In genomic region chr10:71696635-71697326, GRCh38 we compare ENCODE assay signal across 8 cellular contexts. TPM values are rescaled to one million over a fixed set of nuclear protein-coding genes. Genes with fewer than 3 reads are reported as not detected.
A peak's percentile ranks its signal among the peaks of the same experiment; 100 is the strongest.
DNase-seq lines count a peak whose midpoint lies in the region; ATAC-seq and TF ChIP-seq lines count a peak whose summit lies in the region.

No MANE protein-coding gene starts in this region.

- no peak overlapping the region for H2BK120ac ChIP-seq in neuronal stem cell (ENCODE audit: low read depth, low read length)

- no peak overlapping the region for H3K23ac ChIP-seq in neuronal stem cell (ENCODE audit: low read depth, low read length, poor library complexity)

- H3K18ac ChIP-seq in neuronal stem cell (ENCODE audit: low read length): peak overlapping the region; percentile 65

- H3K36me3 ChIP-seq in neuronal stem cell (replicated peaks in 1 of 2; ENCODE audit: control insufficient read depth in 2 of 2, insufficient read depth in 2 of 2, low read length in 2 of 2) (no peaks in the 10 kb centered on the region), tibial artery (no peaks in the 10 kb centered on the region)

- peaks cover 51% of the 10 kb centered on the region for H3K4me1 Mint-ChIP-seq in activated CD8-positive, alpha-beta memory T cell treated with anti-CD3 and anti-CD28 coated beads, Interleukin-2, amount 10 ng/mL, durations not matched to agents 7 days and 5 days

- CTCF ChIA-PET in activated CD8-positive, alpha-beta memory T cell treated with anti-CD3 and anti-CD28 coated beads, Interleukin-2, amount 10 ng/mL, durations not matched to agents 7 days and 5 days (lab: Charles Lee): interaction anchor here (0.6 to 11.3 kb wide), 30 partner anchors 9 to 383 kb away, joined by 3 to 235 read pairs (median 4); partner anchors contain the start of genes C10orf105, PSAP, SLC29A3 and VSIR

- no peak overlapping the region for H2AFZ ChIP-seq in neuronal stem cell (ENCODE audit: low read length)

- no peak overlapping the region for H3K4me3 ChIP-seq in neuronal stem cell (ENCODE audit: low read length in 2 of 2)
- H3K4me3 ChIP-seq in tibial artery: no peak overlapping the region

- H3K9me3 ChIP-seq in neuronal stem cell (replicated peaks in 1 of 2; ENCODE audit: control insufficient read depth in 2 of 2, insufficient read depth in 1 of 2, low read depth in 1 of 2, low read length in 2 of 2) (no peaks in the 10 kb centered on the region), tibial artery (no peaks in the 10 kb centered on the region)

- H4K8ac ChIP-seq in neuronal stem cell (ENCODE audit: low read depth, low read length): no peak overlapping the region

- no peak overlapping the region for H3K27ac ChIP-seq in neuronal stem cell (replicated peaks; ENCODE audit: low read length)
- H3K27ac ChIP-seq in tibial artery: no peak overlapping the region

- peak overlapping the region; percentile 99 for H2BK12ac ChIP-seq in neuronal stem cell (ENCODE audit: low read length)

- no peaks in the 10 kb centered on the region for H3K79me1 ChIP-seq in neuronal stem cell (ENCODE audit: low read depth, low read length)

- H3K27me3 ChIP-seq in neuronal stem cell (ENCODE audit: control insufficient read depth in 3 of 3, insufficient read depth in 3 of 3, low read depth in 1 of 3, low read length in 3 of 3) (peaks cover 0 to 3% (median 0%) of the 10 kb centered on the region in 3 experiments), tibial artery (peaks cover 0 to 9% of the 10 kb centered on the region in 2 donors)

- H3K27me3 Mint-ChIP-seq in activated CD8-positive, alpha-beta memory T cell treated with anti-CD3 and anti-CD28 coated beads, Interleukin-2, amount 10 ng/mL, durations not matched to agents 7 days and 5 days: peaks cover 8% of the 10 kb centered on the region

- peak; percentile 62 to 77 for TF ChIP-seq CTCF in tibial artery (IDR thresholded peaks at IDR 0.05)

- H3K9ac ChIP-seq in neuronal stem cell (ENCODE audit: low read depth, low read length, poor library complexity): no peak overlapping the region

- no CpG with 5 or more reads among the region's 10 CpGs for WGBS in neuronal stem cell (ENCODE audit: extremely low coverage in 2 of 2, insufficient read length in 2 of 2, insufficient replicate concordance in 1 of 2), 2 donors

- no peak overlapping the region for H2BK5ac ChIP-seq in neuronal stem cell (ENCODE audit: low read length)

- H3K4me2 ChIP-seq in neuronal stem cell (ENCODE audit: insufficient read depth, low read length, poor library complexity, severe bottlenecking): no peak overlapping the region

- H3K4me3 Mint-ChIP-seq in activated CD8-positive, alpha-beta memory T cell treated with anti-CD3 and anti-CD28 coated beads, Interleukin-2, amount 10 ng/mL, durations not matched to agents 7 days and 5 days: no peak overlapping the region

- peak; percentile 29 for DNase-seq in NCI-H345 (lab: John Stamatoyannopoulos, UW)
- DNase-seq in NCI-H345 treated with DMSO at 0.1 percent for 48 hours (lab: John Stamatoyannopoulos, UW; ENCODE audit: unreplicated experiment): no peak
- peak; percentile 47 for DNase-seq in NCI-H69 (lab: John Stamatoyannopoulos, UW)
- DNase-seq in activated CD8-positive, alpha-beta memory T cell treated with anti-CD3 and anti-CD28 coated beads, Interleukin-2, amount 10 ng/mL, durations not matched to agents 7 days and 5 days: peak; percentile 75
- peak; percentile 67 for DNase-seq in neuronal stem cell (ENCODE audit: low spot score)
- DNase-seq in tibial artery: peak in 1 of 2 donors; percentile 48
- no peak for DNase-seq in NCI-H1105 treated with DMSO at 0.1 percent for 48 hours (lab: John Stamatoyannopoulos, UW)

- H4K91ac ChIP-seq in neuronal stem cell (ENCODE audit: low read depth, low read length, poor library complexity): no peak overlapping the region

- H2AK5ac ChIP-seq in neuronal stem cell (ENCODE audit: low read depth, low read length): no peak overlapping the region

- intact Hi-C loops in tibial artery (cut with DNase I; ENCODE audit: low total_unique reads): loop anchor here (10.0 kb wide), 1 partner anchor 382 kb away; the partner anchor contains the start of gene SLC29A3

- peak; percentile 66 for ATAC-seq in activated CD8-positive, alpha-beta memory T cell treated with anti-CD3 and anti-CD28 coated beads, Interleukin-2, amount 10 ng/mL, durations not matched to agents 7 days and 5 days
- peak; percentile 66 for ATAC-seq in esophagus mucosa

- no peak overlapping the region for H3K27ac Mint-ChIP-seq in activated CD8-positive, alpha-beta memory T cell treated with anti-CD3 and anti-CD28 coated beads, Interleukin-2, amount 10 ng/mL, durations not matched to agents 7 days and 5 days

- peak overlapping the region; percentile 64 for H3K14ac ChIP-seq in neuronal stem cell (ENCODE audit: low read length)

- H3K4me1 ChIP-seq in neuronal stem cell (ENCODE audit: control insufficient read depth in 2 of 2, insufficient read depth in 1 of 2, low read depth in 1 of 2, low read length in 2 of 2): peaks cover 0 to 12% of the 10 kb centered on the region in 2 donors
- no peaks in the 10 kb centered on the region for H3K4me1 ChIP-seq in tibial artery

- H3K4ac ChIP-seq in neuronal stem cell (ENCODE audit: low read length): no peak overlapping the region

- no peaks in the 10 kb centered on the region for H3K9me3 Mint-ChIP-seq in activated CD8-positive, alpha-beta memory T cell treated with anti-CD3 and anti-CD28 coated beads, Interleukin-2, amount 10 ng/mL, durations not matched to agents 7 days and 5 days (ENCODE audit: low read depth)

- peak overlapping the region; percentile 75 for H2BK15ac ChIP-seq in neuronal stem cell (ENCODE audit: low read length)

- H3K36me3 Mint-ChIP-seq in activated CD8-positive, alpha-beta memory T cell treated with anti-CD3 and anti-CD28 coated beads, Interleukin-2, amount 10 ng/mL, durations not matched to agents 7 days and 5 days: no peaks in the 10 kb centered on the region

RNA-seq across cellular contexts. Expression of gene C10orf105, which starts 22.8 kb away (rescaled TPM):
- under 1 TPM; 0.18 to 0.26 TPM for total RNA-seq in activated CD8-positive, alpha-beta memory T cell treated with anti-CD3 and anti-CD28 coated beads, Interleukin-2, amount 10 ng/mL, durations not matched to agents 7 days and 5 days
- not detected for total RNA-seq in esophagus mucosa
- polyA plus RNA-seq in neuronal stem cell (2013, experiment 1 of 2): 1.4 TPM
- 1.3 TPM for polyA plus RNA-seq in neuronal stem cell (2013, experiment 2 of 2)

Comparison
In these comparisons a context has a peak if more than half of its experiments do, and no peak if none do; other contexts are left out.
1. DNase-seq: peak in NCI-H345 (single experiment), NCI-H69 (single experiment), activated CD8-positive, alpha-beta memory T cell treated with anti-CD3 and anti-CD28 coated beads, Interleukin-2, amount 10 ng/mL, durations not matched to agents 7 days and 5 days (single experiment) and neuronal stem cell (single experiment); none in NCI-H345 treated with DMSO at 0.1 percent for 48 hours (single experiment) and NCI-H1105 treated with DMSO at 0.1 percent for 48 hours (single experiment).